7 cellular contexts compared by ENCODE assay signal in the genomic region with DNA sequence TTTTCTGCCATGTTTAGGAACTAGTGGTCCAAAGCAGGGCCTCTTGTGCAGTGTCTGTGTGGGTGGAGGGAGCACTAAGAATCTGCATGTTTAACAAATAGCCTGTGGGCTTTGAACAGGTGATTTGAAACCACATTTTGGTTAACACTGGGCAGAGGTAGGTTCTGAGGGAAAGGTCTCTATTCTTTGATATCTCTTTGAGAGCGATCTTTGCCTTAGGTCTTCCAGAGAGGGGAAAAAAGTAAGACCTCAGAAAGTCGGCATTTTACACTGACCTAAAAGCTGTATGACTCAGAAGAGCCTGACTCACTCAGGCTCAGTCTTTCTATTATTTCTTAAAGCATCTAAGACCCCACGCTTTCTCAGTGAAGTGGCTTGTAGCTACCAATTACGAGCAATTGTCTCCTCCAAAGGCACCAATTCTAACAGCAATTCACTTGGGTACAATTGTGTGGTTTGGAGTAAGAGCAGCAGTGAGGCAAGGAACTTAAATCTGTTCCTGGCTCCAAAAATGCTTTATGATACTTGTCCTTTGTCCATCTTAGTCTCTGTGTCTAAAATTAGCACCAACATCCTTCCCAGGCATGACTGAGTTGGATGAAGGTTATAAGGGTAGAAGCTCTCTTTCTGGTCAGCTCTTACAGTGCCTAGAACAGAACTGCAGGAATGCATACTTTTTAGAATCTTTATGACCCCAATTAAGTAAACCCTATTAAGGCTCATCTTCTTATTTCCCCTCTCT. TPM values are rescaled to one million over a fixed set of nuclear protein-coding genes. Genes with fewer than 3 reads are reported as not detected.
DNase-seq lines count a peak whose midpoint lies in the region; ATAC-seq and TF ChIP-seq lines count a peak whose summit lies in the region.
"Had no signal": no experiment of that assay in that cellular context is flagged by ENCODE, and none has a peak within 500 bp of the region (broad histone marks: within the 10 kb centered on the region; RNA-seq: fewer than 3 reads in every experiment).

No MANE protein-coding gene starts in this region.

- no peak for TF ChIP-seq POLR2A in esophagus squamous epithelium (IDR thresholded peaks at IDR 0.05)

- peak; percentile 79 for ATAC-seq in RWPE2 (ENCODE audit: low read depth)
- ATAC-seq in stimulated activated naive CD8-positive, alpha-beta T cell treated with anti-CD3 and anti-CD28 coated beads, Interleukin-15, Interleukin-2, amounts not matched to agents 100 U/mL and 50 U/mL, for 24 hours, result peak; percentile 97
- no peak for ATAC-seq in HG03196 (IDR thresholded peaks at IDR 0.05; ENCODE audit: unreplicated experiment)
- ATAC-seq in GM21619 (IDR thresholded peaks at IDR 0.05; ENCODE audit: unreplicated experiment), result no peak

- H3K27ac ChIP-seq in RWPE2 (ENCODE audit: poor library complexity, severe bottlenecking) (peak overlapping the region; percentile 3), esophagus squamous epithelium (peak overlapping the region; percentile 9 to 59 (median 42))

- no peak overlapping the region for H3K4me3 ChIP-seq in RWPE2 (ENCODE audit: severe bottlenecking)
- H3K4me3 ChIP-seq in esophagus squamous epithelium, result no peak overlapping the region

- H3K36me3 ChIP-seq in RWPE2 (ENCODE audit: low read depth), result peaks cover 75% of the 10 kb centered on the region
- H3K36me3 ChIP-seq in esophagus squamous epithelium, result peaks cover 2 to 93% (median 19%) of the 10 kb centered on the region in 3 donors

- intact Hi-C loops in esophagus squamous epithelium (cut with DNase I), result no loop called here

- DNase-seq in RWPE2 (ENCODE audit: low spot score) (no peak), esophagus squamous epithelium (lab: John Stamatoyannopoulos, UW) (no peak)
- DNase-seq in stimulated activated naive CD8-positive, alpha-beta T cell treated with anti-CD3 and anti-CD28 coated beads, Interleukin-15, Interleukin-2, amounts not matched to agents 100 U/mL and 50 U/mL, for 24 hours, result peak; percentile 34
- DNase-seq: activated CD4-positive, CD25-positive, alpha-beta regulatory T cell treated with anti-CD3 and anti-CD28 coated beads, Interleukin-2, amount 50 U/mL, for 72 hours had no signal

- no peak for TF ChIP-seq CTCF in RWPE2 (IDR thresholded peaks at IDR 0.05; ENCODE audit: poor library complexity, severe bottlenecking)
- no peak for TF ChIP-seq CTCF in esophagus squamous epithelium (IDR thresholded peaks at IDR 0.05)

- H3K27me3 ChIP-seq in RWPE2 (ENCODE audit: insufficient read depth, poor library complexity, severe bottlenecking) (no peaks in the 10 kb centered on the region), esophagus squamous epithelium (no peaks in the 10 kb centered on the region)

- WGBS in esophagus squamous epithelium, 2 donors, result 36 to 50% methylated on average over 4 of the region's 4 CpGs

- H3K4me1 ChIP-seq in RWPE2 (ENCODE audit: insufficient read depth, poor library complexity, severe bottlenecking) (peaks cover 3% of the 10 kb centered on the region), esophagus squamous epithelium (peaks cover 0 to 27% (median 7%) of the 10 kb centered on the region in 3 donors)

- H3K9me3 ChIP-seq in RWPE2 (ENCODE audit: severe bottlenecking), result no peaks in the 10 kb centered on the region
- no peaks in the 10 kb centered on the region for H3K9me3 ChIP-seq in esophagus squamous epithelium

RNA-seq across cellular contexts. Expression of a gene that starts 8.8 kb away (rescaled TPM):
- total RNA-seq in esophagus squamous epithelium, result 10 to 100 TPM; 27.8 to 41.0 (median 39.0) TPM

RNA-seq across cellular contexts. Expression of a gene that starts 39.7 kb away (rescaled TPM):
- total RNA-seq in esophagus squamous epithelium, result 10 to 100 TPM in 3 of 4 donors, 1 to 10 TPM in 1; 8.4 to 39.7 (median 11.0) TPM

RNA-seq across cellular contexts. Expression of a gene that starts 52.3 kb away (rescaled TPM):
- total RNA-seq in esophagus squamous epithelium, result 10 to 100 TPM; 11.0 to 28.0 (median 15.4) TPM

RNA-seq across cellular contexts. Expression of a gene that starts 56.1 kb away (rescaled TPM):
- total RNA-seq in esophagus squamous epithelium, result 10 to 100 TPM in 1 of 4 donors, 1 to 10 TPM in 3; 1.6 to 42.3 (median 6.2) TPM
- total RNA-seq: mononuclear cell had no signal

RNA-seq across cellular contexts. Expression of a gene that starts 57.9 kb away (rescaled TPM):
- 1 to 10 TPM in 3 of 4 donors, under 1 TPM in 1; 0.64 to 5.0 (median 2.2) TPM for total RNA-seq in esophagus squamous epithelium
- total RNA-seq: mononuclear cell had no signal

Comparison
In these comparisons a context has a peak if more than half of its experiments do, and no peak if none do; other contexts are left out.
1. ATAC-seq: peak in RWPE2 (single experiment) and stimulated activated naive CD8-positive, alpha-beta T cell treated with anti-CD3 and anti-CD28 coated beads, Interleukin-15, Interleukin-2, amounts not matched to agents 100 U/mL and 50 U/mL, for 24 hours (single experiment); none in HG03196 (single experiment) and GM21619 (single experiment).